1 cellular context compared by ENCODE assay signal in genomic region chr1:121321660-121322059, GRCh38.
DNase-seq lines count a peak whose midpoint lies in the region; ATAC-seq lines count a peak whose summit lies in the region.
"Not testable (repeated sequence)": the region's sequence is repeated elsewhere in the genome, so short reads cannot be mapped to it uniquely, and the experiment has no call there.

No MANE protein-coding gene starts in this region.

- H3K4me1 Mint-ChIP-seq in stimulated activated naive B cell treated with anti-CD40 and anti-IgM and Interleukin-4, amounts not matched to agents 10 μg/mL and 1 μg/mL and 100 μg/mL, for 72 hours, result not testable (repeated sequence)

- not testable (repeated sequence) for H3K27me3 Mint-ChIP-seq in stimulated activated naive B cell treated with anti-CD40 and anti-IgM and Interleukin-4, amounts not matched to agents 10 μg/mL and 1 μg/mL and 100 μg/mL, for 72 hours

- not testable (repeated sequence) for DNase-seq in stimulated activated naive B cell treated with anti-CD40 and anti-IgM and Interleukin-4, amounts not matched to agents 10 μg/mL and 1 μg/mL and 100 μg/mL, for 72 hours

- not testable (repeated sequence) for H3K9me3 Mint-ChIP-seq in stimulated activated naive B cell treated with anti-CD40 and anti-IgM and Interleukin-4, amounts not matched to agents 10 μg/mL and 1 μg/mL and 100 μg/mL, for 72 hours

- not testable (repeated sequence) for H3K4me3 Mint-ChIP-seq in stimulated activated naive B cell treated with anti-CD40 and anti-IgM and Interleukin-4, amounts not matched to agents 10 μg/mL and 1 μg/mL and 100 μg/mL, for 72 hours

- H3K27ac Mint-ChIP-seq in stimulated activated naive B cell treated with anti-CD40 and anti-IgM and Interleukin-4, amounts not matched to agents 10 μg/mL and 1 μg/mL and 100 μg/mL, for 72 hours, result not testable (repeated sequence)

- not testable (repeated sequence) for H3K36me3 Mint-ChIP-seq in stimulated activated naive B cell treated with anti-CD40 and anti-IgM and Interleukin-4, amounts not matched to agents 10 μg/mL and 1 μg/mL and 100 μg/mL, for 72 hours

- peak; percentile 60 to 65 for ATAC-seq in stimulated activated naive B cell treated with anti-CD40 and anti-IgM and Interleukin-4, amounts not matched to agents 10 μg/mL and 1 μg/mL and 100 μg/mL, for 72 hours (replicated peaks)
